21 cellular contexts compared by ENCODE assay signal in genomic region chr5:88708682-88709398, GRCh38.
"Had no signal": no experiment of that assay in that cellular context is flagged by ENCODE, and none has a peak within 500 bp of the region (broad histone marks: within the 10 kb centered on the region; RNA-seq: fewer than 3 reads in every experiment).

No MANE protein-coding gene starts in this region.

- DNase-seq: cortex of kidney; effector memory CD4-positive, alpha-beta T cell; gastrocnemius medialis; glutamatergic neuron; kidney; left colon; mammary epithelial cell; mucosa of descending colon; natural killer cell; psoas muscle; sigmoid colon; stimulated activated CD4-positive, alpha-beta T cell treated with anti-CD3 and anti-CD28 coated beads, Interleukin-12 subunit alpha, Interleukin-12 subunit beta, amount 100 ng/mL, for 4 hours; stimulated activated naive CD8-positive, alpha-beta T cell treated with anti-CD3 and anti-CD28 coated beads, Interleukin-15, Interleukin-2, amounts not matched to agents 100 U/mL and 50 U/mL, for 24 hours; thyroid gland; uterus had no signal

- ATAC-seq: esophagus mucosa; left colon; mucosa of descending colon; natural killer cell; stimulated activated naive CD8-positive, alpha-beta T cell treated with anti-CD3 and anti-CD28 coated beads, Interleukin-15, Interleukin-2, amounts not matched to agents 100 U/mL and 50 U/mL, for 24 hours had no signal

- H3K79me2 ChIP-seq: parathyroid adenoma had no signal

- H3K27ac ChIP-seq: gastrocnemius medialis, parathyroid adenoma, psoas muscle, sigmoid colon, skin epidermis, suprapubic skin, thyroid gland, uterus had no signal

- H3K9me3 Mint-ChIP-seq: central memory CD8-positive, alpha-beta T cell; natural killer cell; type B pancreatic cell had no signal

- H3K36me3 ChIP-seq: gastrocnemius medialis, sigmoid colon, suprapubic skin, thyroid gland, uterus had no signal

- H3K4me3 Mint-ChIP-seq: central memory CD8-positive, alpha-beta T cell; natural killer cell; type B pancreatic cell had no signal

- H3K4me3 ChIP-seq: gastrocnemius medialis, mucosa of descending colon, psoas muscle, sigmoid colon, skin epidermis, suprapubic skin, thyroid gland, uterus had no signal

- H3K36me3 Mint-ChIP-seq: natural killer cell, type B pancreatic cell had no signal

- H3K27me3 ChIP-seq: gastrocnemius medialis, sigmoid colon, thyroid gland had no signal

- H2AFZ ChIP-seq: parathyroid adenoma had no signal

- H3K4me1 ChIP-seq: gastrocnemius medialis, parathyroid adenoma, psoas muscle, sigmoid colon, suprapubic skin, thyroid gland, uterus had no signal

- H3K4me1 Mint-ChIP-seq: central memory CD8-positive, alpha-beta T cell; natural killer cell had no signal

- H3K9me3 ChIP-seq: gastrocnemius medialis, mucosa of descending colon, psoas muscle, sigmoid colon, suprapubic skin, thyroid gland, uterus had no signal

- H3K27ac Mint-ChIP-seq: natural killer cell, type B pancreatic cell had no signal
